Comparison of ENCODE assay signal across 3 cellular contexts in the genomic region with DNA sequence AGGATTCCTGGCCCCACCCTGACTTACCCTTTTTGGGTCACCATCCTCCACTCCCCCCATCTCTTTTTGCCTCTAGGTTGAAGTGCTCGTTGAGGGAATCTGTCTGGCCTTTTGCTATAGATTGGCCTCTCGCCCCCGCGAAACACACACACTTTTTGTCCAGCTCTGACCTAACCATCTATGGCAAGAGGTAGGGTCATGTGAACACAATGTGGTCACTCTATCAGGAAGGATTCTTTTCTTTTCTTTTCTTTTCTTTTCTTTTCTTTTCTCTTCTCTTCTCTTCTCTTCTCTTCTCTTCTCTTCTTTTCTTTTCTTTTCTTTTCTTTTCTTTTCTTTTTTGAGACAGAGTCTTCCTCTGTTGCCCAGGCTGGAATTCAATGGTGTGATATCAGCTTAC. TPM values are rescaled to one million over a fixed set of nuclear protein-coding genes. Genes with fewer than 3 reads are reported as not detected.
"Had no signal": no experiment of that assay in that cellular context is flagged by ENCODE, and none has a peak within 500 bp of the region (broad histone marks: within the 10 kb centered on the region; RNA-seq: fewer than 3 reads in every experiment).

No MANE protein-coding gene starts in this region.

RNA-seq across cellular contexts. Expression of a gene that starts 27.6 kb away (rescaled TPM):
- total RNA-seq: mesenteric fat pad, myocyte had no signal
- polyA plus RNA-seq: immature natural killer cell had no signal
